ENCODE assay signal across 18 cellular contexts in genomic region chr12:41919526-41920305, GRCh38.
DNase-seq lines count a peak whose midpoint lies in the region; ATAC-seq, FAIRE-seq and TF ChIP-seq lines count a peak whose summit lies in the region.
"Had no signal": no experiment of that assay in that cellular context is flagged by ENCODE, and none has a peak within 500 bp of the region (broad histone marks: within the 10 kb centered on the region; RNA-seq: fewer than 3 reads in every experiment).

No MANE protein-coding gene starts in this region.

- H3K27me3 ChIP-seq in thoracic aorta (replicated peaks; ENCODE audit: insufficient read depth): no peaks in the 10 kb centered on the region
- H3K27me3 ChIP-seq: neutrophil, suprapubic skin had no signal

- H3K36me3 ChIP-seq in thoracic aorta: no peaks in the 10 kb centered on the region
- H3K36me3 ChIP-seq: neutrophil, suprapubic skin had no signal

- peak overlapping the region; percentile 46 for H3K4me3 ChIP-seq in thoracic aorta
- H3K4me3 ChIP-seq: suprapubic skin had no signal

- DNase-seq in NCI-H2196 (lab: John Stamatoyannopoulos, UW; ENCODE audit: unreplicated experiment) (peak; percentile 8), NCI-H2196 treated with DMSO at 0.1 percent for 48 hours (lab: John Stamatoyannopoulos, UW; ENCODE audit: unreplicated experiment) (no peak), NCI-H345 treated with DMSO at 0.1 percent for 48 hours (lab: John Stamatoyannopoulos, UW; ENCODE audit: unreplicated experiment) (peak; percentile 39), globus pallidus (ENCODE audit: low spot score) (peak; percentile 46), thoracic aorta (ENCODE audit: low spot score) (no peak), amniotic stem cell (lab: John Stamatoyannopoulos, UW) (no peak), D721Med (ENCODE audit: insufficient read length, low spot score) (no peak)
- DNase-seq in stimulated activated CD4-positive, alpha-beta T cell treated with anti-CD3 and anti-CD28 coated beads, Interleukin-1b, Interleukin-23, amount 100 ng/mL, for 48 hours: no peak
- DNase-seq: activated B cell treated with CpG ODN at 0.5 μM for 24 hours; activated CD8-positive, alpha-beta memory T cell treated with anti-CD3 and anti-CD28 coated beads, Interleukin-2, amount 50 U/mL, for 48 hours; activated naive CD8-positive, alpha-beta T cell treated with anti-CD3 and anti-CD28 coated beads for 36 hours; CD8-positive, alpha-beta memory T cell; HCEC 1CT; left ventricle myocardium superior; small intestine had no signal

- H3K4me1 ChIP-seq in thoracic aorta (ENCODE audit: control insufficient read depth in 1 of 2, low read depth in 2 of 2): peaks cover 4 to 28% of the 10 kb centered on the region in 2 donors
- H3K4me1 ChIP-seq: suprapubic skin had no signal

- no peak overlapping the region for H3K27ac ChIP-seq in thoracic aorta
- H3K27ac ChIP-seq: epithelial cell of prostate, neutrophil, suprapubic skin had no signal

- no peak for ATAC-seq in thoracic aorta (ENCODE audit: insufficient number of reproducible peaks, low FRiP score, low read depth)
- ATAC-seq: left ventricle myocardium superior had no signal

- no peaks in the 10 kb centered on the region for H3K9me3 ChIP-seq in thoracic aorta
- H3K9me3 ChIP-seq: neutrophil, suprapubic skin had no signal

- TF ChIP-seq CTCF in thoracic aorta (IDR thresholded peaks at IDR 0.05): no peak
- no peak for TF ChIP-seq CTCF in D721Med (IDR thresholded peaks at IDR 0.05; ENCODE audit: insufficient read depth, missing control alignments)

- FAIRE-seq in D721Med (lab: Jason Lieb, UNC): no peak
- FAIRE-seq: small intestine had no signal

Comparison
In these comparisons a context has a peak if more than half of its experiments do, and no peak if none do; other contexts are left out.
1. DNase-seq: peak in NCI-H2196 (single experiment), NCI-H345 treated with DMSO at 0.1 percent for 48 hours (single experiment) and globus pallidus (single experiment); none in NCI-H2196 treated with DMSO at 0.1 percent for 48 hours (single experiment), thoracic aorta (single experiment), amniotic stem cell (single experiment), D721Med (single experiment) and stimulated activated CD4-positive, alpha-beta T cell treated with anti-CD3 and anti-CD28 coated beads, Interleukin-1b, Interleukin-23, amount 100 ng/mL, for 48 hours (single experiment).